8 cellular contexts compared by ENCODE assay signal in genomic region chr17:2215616-2216364, GRCh38.
DNase-seq lines count a peak whose midpoint lies in the region; ATAC-seq, FAIRE-seq and TF ChIP-seq lines count a peak whose summit lies in the region.

No MANE protein-coding gene starts in this region.

- H3K4me3 Mint-ChIP-seq in activated naive CD4-positive, alpha-beta T cell treated with anti-CD3 and anti-CD28 coated beads, Interleukin-2, amount 50 U/mL, for 24 hours, result peak overlapping the region; percentile 91

- peak overlapping the region; percentile 69 to 82 (median 78) for H3K9ac ChIP-seq in skeletal muscle tissue (ENCODE audit: low read depth in 1 of 3, low read length in 3 of 3)

- no peak for TF ChIP-seq CTCF in GM12865 (IDR thresholded peaks at IDR 0.05; ENCODE audit: insufficient read depth, low read depth, low read length, missing control alignments)
- peak in 1 of 12 donors; percentile 8 for TF ChIP-seq CTCF in heart left ventricle (IDR thresholded peaks at IDR 0.05)

- H3K4me3 ChIP-seq in GM12865 (ENCODE audit: low read depth, low read length) (peak overlapping the region; percentile 81), SJCRH30 (peak overlapping the region; percentile 32), heart left ventricle (peak overlapping the region in 10 of 12 donors; percentile 12 to 47 (median 40)), skeletal muscle tissue (ENCODE audit: low read length in 3 of 3) (peak overlapping the region; percentile 25 to 57 (median 55))

- H3K4me1 ChIP-seq in SJCRH30 (peaks cover 11% of the 10 kb centered on the region), heart left ventricle (peaks cover 6 to 58% (median 46%) of the 10 kb centered on the region in 12 donors), skeletal muscle tissue (ENCODE audit: control insufficient read depth in 3 of 3, insufficient read depth in 3 of 3, low read length in 3 of 3) (peaks cover 38 to 48% (median 41%) of the 10 kb centered on the region in 3 donors)

- H3K27ac ChIP-seq in SJCRH30 (peak overlapping the region; percentile 33), heart left ventricle (peak overlapping the region; percentile 74 to 95 (median 88)), skeletal muscle tissue (ENCODE audit: low read depth, low read length) (peak overlapping the region; percentile 96)

- peak; percentile 89 for ATAC-seq in HG02610 (IDR thresholded peaks at IDR 0.05; ENCODE audit: unreplicated experiment)
- peak; percentile 70 to 80 (median 80) for ATAC-seq in heart left ventricle

- peaks cover 64% of the 10 kb centered on the region for H3K4me1 Mint-ChIP-seq in activated naive CD4-positive, alpha-beta T cell treated with anti-CD3 and anti-CD28 coated beads, Interleukin-2, amount 50 U/mL, for 24 hours

- DNase-seq in GM12865 (ENCODE audit: low read depth), result peak; percentile 93
- peak; percentile 53 to 65 for DNase-seq in SJCRH30
- peak; percentile 81 to 88 (median 84) for DNase-seq in heart left ventricle
- no peak for DNase-seq in NK-92 (lab: John Stamatoyannopoulos, UW; ENCODE audit: unreplicated experiment)
- no peak for DNase-seq in RCC 7860 (ENCODE audit: low spot score)

- intact Hi-C loops in heart left ventricle (cut with DNase I), result loop anchor here in 6 of 10 donors (2.0 to 5.0 kb wide), 5 partner anchors 35 to 43 kb away; no protein-coding TSS in a partner anchor

- H3K27me3 ChIP-seq in SJCRH30 (no peaks in the 10 kb centered on the region), heart left ventricle (no peaks in the 10 kb centered on the region), skeletal muscle tissue (ENCODE audit: control insufficient read depth in 3 of 3, insufficient read depth in 3 of 3, low read length in 3 of 3) (no peaks in the 10 kb centered on the region)

- H3K36me3 ChIP-seq in SJCRH30 (no peaks in the 10 kb centered on the region), heart left ventricle (peaks cover 0 to 7% (median 0%) of the 10 kb centered on the region in 9 donors), skeletal muscle tissue (ENCODE audit: control insufficient read depth in 3 of 3, insufficient read depth in 3 of 3, low read length in 3 of 3) (no peaks in the 10 kb centered on the region)

- no peak for FAIRE-seq in RCC 7860 (lab: Jason Lieb, UNC)

- peaks cover 3% of the 10 kb centered on the region for H3K36me3 Mint-ChIP-seq in activated naive CD4-positive, alpha-beta T cell treated with anti-CD3 and anti-CD28 coated beads, Interleukin-2, amount 50 U/mL, for 24 hours

- H3K9me3 Mint-ChIP-seq in activated naive CD4-positive, alpha-beta T cell treated with anti-CD3 and anti-CD28 coated beads, Interleukin-2, amount 50 U/mL, for 24 hours, result no peaks in the 10 kb centered on the region

- H3K27ac Mint-ChIP-seq in activated naive CD4-positive, alpha-beta T cell treated with anti-CD3 and anti-CD28 coated beads, Interleukin-2, amount 50 U/mL, for 24 hours, result peak overlapping the region; percentile 97

- TF ChIP-seq POLR2A in heart left ventricle (IDR thresholded peaks at IDR 0.05), result no peak

- WGBS in heart left ventricle, 4 donors, result 2 to 5% (median 3%) methylated on average over 17 to 18 of the region's 18 CpGs

- H3K9me3 ChIP-seq in SJCRH30 (replicated peaks) (no peaks in the 10 kb centered on the region), heart left ventricle (no peaks in the 10 kb centered on the region), skeletal muscle tissue (ENCODE audit: control insufficient read depth in 3 of 3, low read length in 3 of 3) (no peaks in the 10 kb centered on the region)

- H3K27me3 Mint-ChIP-seq in activated naive CD4-positive, alpha-beta T cell treated with anti-CD3 and anti-CD28 coated beads, Interleukin-2, amount 50 U/mL, for 24 hours, result no peaks in the 10 kb centered on the region

Comparison
In these comparisons a context has a peak if more than half of its experiments do, and no peak if none do; other contexts are left out.
1. DNase-seq: peak in GM12865 (single experiment), SJCRH30 (2 of 2) and heart left ventricle (5 of 5); none in NK-92 (single experiment) and RCC 7860 (single experiment).
2. H3K27ac ChIP-seq: peak in every context shown above with its lines; median percentile 96 in skeletal muscle tissue; 88 in heart left ventricle; 33 in SJCRH30.
3. Peak in every context shown above with its lines, with median percentiles within 50 percentile points of each other: H3K4me3 ChIP-seq.